In genomic region chr6:111651185-111652034, GRCh38 we compare ENCODE assay signal across 1 cellular context.
A peak's percentile ranks its signal among the peaks of the same experiment; 100 is the strongest.
TF ChIP-seq lines count a peak whose summit lies in the region.

No MANE protein-coding gene starts in this region.

TF ChIP-seq in K562, 482 proteins besides CTCF, POLR2A, EP300 and RAD21 (continued from another document):
- TF ChIP-seq FOXP4 (CRISPR knock-in tag; IDR thresholded peaks at IDR 0.05; ENCODE audit: borderline replicate concordance), result no peak
- no peak for TF ChIP-seq BCLAF1 (IDR thresholded peaks at IDR 0.05; ENCODE audit: borderline replicate concordance in 1 of 2, control insufficient read depth in 1 of 2, low read depth in 2 of 2, low read length in 1 of 2)
- no peak for TF ChIP-seq CREM (IDR thresholded peaks at IDR 0.05; ENCODE audit: low read depth)
- TF ChIP-seq CEBPB (tag; IDR thresholded peaks at IDR 0.05), result peak; percentile 65
- peak; percentile 13; the same call in 1 of the 2 replicates for TF ChIP-seq TFAP4 (CRISPR knock-in tag; IDR thresholded peaks at IDR 0.05; ENCODE audit: borderline replicate concordance)
- no peak for TF ChIP-seq U2AF1 (optimal IDR thresholded peaks at IDR 0.05; ENCODE audit: low read depth, low read length)
- TF ChIP-seq ZMIZ1 (IDR thresholded peaks at IDR 0.05; ENCODE audit: low read depth in 2 of 2, low read length in 2 of 2), result no peak
- TF ChIP-seq C11orf30 (IDR thresholded peaks at IDR 0.05; ENCODE audit: low read depth), result 0 out of 2 replicates have a peak, but pooled peaks have one; percentile 4
